16 cellular contexts compared by ENCODE assay signal in genomic region chr10:105148921-105149320, GRCh38.
"Had no signal": no experiment of that assay in that cellular context is flagged by ENCODE, and none has a peak within 500 bp of the region (broad histone marks: within the 10 kb centered on the region; RNA-seq: fewer than 3 reads in every experiment).

No MANE protein-coding gene starts in this region.

- H3K9me3 ChIP-seq: colonic mucosa, esophagus squamous epithelium, psoas muscle had no signal

- H2AFZ ChIP-seq: neural progenitor cell had no signal

- DNase-seq: activated CD4-positive, alpha-beta T cell treated with anti-CD3 and anti-CD28 coated beads, Interleukin-2, amount 50 U/mL, for 48 hours; activated naive CD4-positive, alpha-beta T cell treated with anti-CD3 and anti-CD28 coated beads for 36 hours; activated naive CD8-positive, alpha-beta T cell treated with anti-CD3 and anti-CD28 coated beads, Interleukin-2, amount 50 U/mL, for 24 hours; central memory CD4-positive, alpha-beta T cell; colonic mucosa; esophagus squamous epithelium; left cardiac atrium; naive B cell; psoas muscle; stimulated activated CD4-positive, alpha-beta T cell treated with anti-CD3 and anti-CD28 coated beads, Interleukin-12 subunit alpha, Interleukin-12 subunit beta, amount 100 ng/mL, for 4 hours; stimulated activated CD4-positive, alpha-beta T cell treated with anti-CD3 and anti-CD28 coated beads, Interleukin-2, amount 100 ng/mL, for 24 hours; T-cell; WERI-Rb-1 had no signal

- H3K27ac ChIP-seq: colonic mucosa, esophagus squamous epithelium, neural progenitor cell, psoas muscle, WERI-Rb-1 had no signal

- H3K36me3 ChIP-seq: colonic mucosa, esophagus squamous epithelium, neural progenitor cell, WERI-Rb-1 had no signal

- ATAC-seq: activated naive CD8-positive, alpha-beta T cell treated with anti-CD3 and anti-CD28 coated beads, Interleukin-2, amount 50 U/mL, for 24 hours; left cardiac atrium; psoas muscle; sciatic nerve; T-cell had no signal

- H3K4me1 ChIP-seq: colonic mucosa, esophagus squamous epithelium, neural progenitor cell, psoas muscle had no signal

- H3K4me3 ChIP-seq: colonic mucosa, esophagus squamous epithelium, lung, neural progenitor cell, psoas muscle had no signal

- H3K9ac ChIP-seq: neural progenitor cell had no signal

- H3K27me3 ChIP-seq: colonic mucosa, esophagus squamous epithelium, neural progenitor cell had no signal

- H3K4me2 ChIP-seq: neural progenitor cell had no signal
